In the genomic region with DNA sequence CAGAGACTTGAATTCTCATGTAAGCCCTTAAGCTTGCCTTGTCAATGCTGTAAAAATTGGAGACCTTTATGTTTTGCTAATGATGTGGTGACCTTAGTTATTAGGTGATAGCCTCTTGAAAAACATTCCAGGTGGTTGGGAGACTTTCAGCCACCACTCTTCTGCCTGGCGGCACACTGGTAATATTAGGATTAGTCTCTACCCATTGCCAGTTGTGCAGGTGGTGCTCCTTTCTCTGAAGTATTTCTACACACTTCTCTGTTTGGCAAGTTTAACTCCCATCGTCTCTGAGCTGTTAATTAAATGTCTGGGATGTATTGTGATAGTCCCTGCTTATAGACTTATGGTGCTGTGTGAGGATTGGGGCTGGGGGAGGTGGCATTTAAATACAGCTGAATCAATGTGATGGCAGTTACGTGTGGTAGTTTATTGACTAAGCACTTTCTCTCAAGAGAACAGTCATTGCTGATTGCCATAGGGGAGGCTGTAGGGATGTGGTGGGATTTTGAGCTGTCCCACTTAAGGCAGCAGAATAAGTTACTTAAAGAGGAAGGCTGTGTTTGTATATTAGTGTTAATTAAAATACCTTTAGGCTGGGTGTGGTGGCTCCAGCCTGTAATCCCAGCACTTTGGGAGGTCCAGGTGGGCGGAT, we compare ENCODE assay signal across 9 cellular contexts. TPM values are rescaled to one million over a fixed set of nuclear protein-coding genes. Genes with fewer than 3 reads are reported as not detected.
A peak's percentile ranks its signal among the peaks of the same experiment; 100 is the strongest.
DNase-seq lines count a peak whose midpoint lies in the region; ATAC-seq and TF ChIP-seq lines count a peak whose summit lies in the region.
"Had no signal": no experiment of that assay in that cellular context is flagged by ENCODE, and none has a peak within 500 bp of the region (broad histone marks: within the 10 kb centered on the region; RNA-seq: fewer than 3 reads in every experiment).

No MANE protein-coding gene starts in this region.

- 66% methylated on average over 4 of the region's 4 CpGs for WGBS in right cardiac atrium
- WGBS in smooth muscle cell (ENCODE audit: low lambda C conversion rate) = 68% methylated on average over 4 of the region's 4 CpGs

- H3K4me3 ChIP-seq in right cardiac atrium (ENCODE audit: low read length) = no peak overlapping the region
- no peak overlapping the region for H3K4me3 ChIP-seq in smooth muscle cell

- no peak for ATAC-seq in T-cell (replicated peaks in 1 of 4)
- no peak for ATAC-seq in right cardiac atrium
- no peak for ATAC-seq in HG02642 (IDR thresholded peaks at IDR 0.05; ENCODE audit: poor library complexity, unreplicated experiment)

- intact Hi-C loops in right cardiac atrium (cut with DNase I) = no loop called here
- intact Hi-C loops in activated T-helper 2 cell treated with anti-CD3 and anti-CD28 coated beads, Interferon-gamma antibody, Interleukin-2, Interleukin-4, amounts not matched to agents 10 μg/mL and 5 μg/mL and 100 μg/mL, durations not matched to agents 14 hours and 24 hours and 36 hours (cut with micrococcal nuclease) = loop anchor here (5.0 kb wide), 1 partner anchor 51 kb away; no protein-coding TSS in a partner anchor

- H3K4me3 Mint-ChIP-seq in HFFc6 (peak overlapping the region; percentile 51), T-cell (peak overlapping the region in 1 of 3 donors; percentile 1)
- H3K4me3 Mint-ChIP-seq in activated T-helper 2 cell treated with anti-CD3 and anti-CD28 coated beads, Interferon-gamma antibody, Interleukin-2, Interleukin-4, amounts not matched to agents 10 μg/mL and 5 μg/mL and 100 μg/mL, durations not matched to agents 14 hours and 24 hours and 36 hours (ENCODE audit: low read depth) = no peak overlapping the region

- CTCF ChIA-PET in T-cell (lab: Charles Lee) = interaction anchor here (0.5 to 0.7 kb wide), 3 partner anchors 23 to 582 kb away, joined by 3 to 5 read pairs (median 3); no protein-coding TSS in a partner anchor

- TF ChIP-seq CTCF in HFFc6 (IDR thresholded peaks at IDR 0.05) = no peak
- TF ChIP-seq CTCF in smooth muscle cell (IDR thresholded peaks at IDR 0.05; ENCODE audit: borderline replicate concordance, insufficient read depth, poor library complexity, severe bottlenecking) = no peak

- H3K36me3 Mint-ChIP-seq in HFFc6 (ENCODE audit: low read depth) = peaks cover 16% of the 10 kb centered on the region; the same call in 1 of the 2 replicates
- peaks cover 14% of the 10 kb centered on the region for H3K36me3 Mint-ChIP-seq in T-cell
- peaks cover 39% of the 10 kb centered on the region for H3K36me3 Mint-ChIP-seq in activated T-helper 2 cell treated with anti-CD3 and anti-CD28 coated beads, Interferon-gamma antibody, Interleukin-2, Interleukin-4, amounts not matched to agents 10 μg/mL and 5 μg/mL and 100 μg/mL, durations not matched to agents 14 hours and 24 hours and 36 hours (ENCODE audit: low read depth)

- H3K27me3 Mint-ChIP-seq in HFFc6 (ENCODE audit: insufficient read depth) (no peaks in the 10 kb centered on the region), T-cell (no peaks in the 10 kb centered on the region)
- H3K27me3 Mint-ChIP-seq in activated T-helper 2 cell treated with anti-CD3 and anti-CD28 coated beads, Interferon-gamma antibody, Interleukin-2, Interleukin-4, amounts not matched to agents 10 μg/mL and 5 μg/mL and 100 μg/mL, durations not matched to agents 14 hours and 24 hours and 36 hours (ENCODE audit: low read depth) = no peaks in the 10 kb centered on the region

- no peaks in the 10 kb centered on the region for H3K9me3 Mint-ChIP-seq in HFFc6
- no peaks in the 10 kb centered on the region for H3K9me3 Mint-ChIP-seq in T-cell
- H3K9me3 Mint-ChIP-seq in activated T-helper 2 cell treated with anti-CD3 and anti-CD28 coated beads, Interferon-gamma antibody, Interleukin-2, Interleukin-4, amounts not matched to agents 10 μg/mL and 5 μg/mL and 100 μg/mL, durations not matched to agents 14 hours and 24 hours and 36 hours = no peaks in the 10 kb centered on the region

- peaks cover 5% of the 10 kb centered on the region for H3K36me3 ChIP-seq in smooth muscle cell (ENCODE audit: low read depth)

- H3K4me2 ChIP-seq in smooth muscle cell = peak overlapping the region; percentile 54

- peak overlapping the region; percentile 66 for H3K9ac ChIP-seq in smooth muscle cell (ENCODE audit: low read depth)

- H3K4me1 ChIP-seq in right cardiac atrium (ENCODE audit: control insufficient read depth, insufficient read depth, low read length) (peaks cover 17% of the 10 kb centered on the region), smooth muscle cell (ENCODE audit: low read depth) (peaks cover 12% of the 10 kb centered on the region)

- H3K27me3 ChIP-seq in right cardiac atrium (ENCODE audit: control insufficient read depth, insufficient read depth) = no peaks in the 10 kb centered on the region
- no peaks in the 10 kb centered on the region for H3K27me3 ChIP-seq in smooth muscle cell (ENCODE audit: low read depth)

- H3K9me3 ChIP-seq in right cardiac atrium (ENCODE audit: control insufficient read depth, low read length) (no peaks in the 10 kb centered on the region), smooth muscle cell (replicated peaks; ENCODE audit: low read depth) (no peaks in the 10 kb centered on the region)

- POLR2A ChIA-PET in T-cell (lab: Charles Lee) = interaction anchor here in 1 of 2 donors (0.6 kb wide), 1 partner anchor 17 kb away, joined by 3 read pairs; no protein-coding TSS in a partner anchor

- no peak for DNase-seq in HFFc6
- DNase-seq in T-cell = no peak
- no peak for DNase-seq in right cardiac atrium
- no peak for DNase-seq in smooth muscle cell (lab: John Stamatoyannopoulos, UW; ENCODE audit: unreplicated experiment)
- no peak for DNase-seq in HuH-7.5 (ENCODE audit: low spot score)
- DNase-seq in cerebellum (ENCODE audit: low spot score) = no peak
- no peak for DNase-seq in activated T-helper 2 cell treated with anti-CD3 and anti-CD28 coated beads, Interferon-gamma antibody, Interleukin-2, Interleukin-4, amounts not matched to agents 10 μg/mL and 5 μg/mL and 100 μg/mL, durations not matched to agents 14 hours and 24 hours and 36 hours (ENCODE audit: low spot score)

- H3K27ac Mint-ChIP-seq in HFFc6 (peak overlapping the region; percentile 90), T-cell (peak overlapping the region; percentile 60 to 80)
- H3K27ac Mint-ChIP-seq in activated T-helper 2 cell treated with anti-CD3 and anti-CD28 coated beads, Interferon-gamma antibody, Interleukin-2, Interleukin-4, amounts not matched to agents 10 μg/mL and 5 μg/mL and 100 μg/mL, durations not matched to agents 14 hours and 24 hours and 36 hours = no peak overlapping the region

- no peak overlapping the region for H2AFZ ChIP-seq in smooth muscle cell (ENCODE audit: low read depth)

- peaks cover 96% of the 10 kb centered on the region for H3K79me2 ChIP-seq in smooth muscle cell (ENCODE audit: low read depth)

- peaks cover 98% of the 10 kb centered on the region for H4K20me1 ChIP-seq in smooth muscle cell (ENCODE audit: low read depth)

- H3K4me1 Mint-ChIP-seq in HFFc6 (ENCODE audit: low read depth) = peaks cover 57% of the 10 kb centered on the region
- peaks cover 51 to 58% (median 58%) of the 10 kb centered on the region in 3 donors for H3K4me1 Mint-ChIP-seq in T-cell
- peaks cover 36% of the 10 kb centered on the region for H3K4me1 Mint-ChIP-seq in activated T-helper 2 cell treated with anti-CD3 and anti-CD28 coated beads, Interferon-gamma antibody, Interleukin-2, Interleukin-4, amounts not matched to agents 10 μg/mL and 5 μg/mL and 100 μg/mL, durations not matched to agents 14 hours and 24 hours and 36 hours (ENCODE audit: low read depth)

- peak overlapping the region; percentile 67 for H3K27ac ChIP-seq in right cardiac atrium (ENCODE audit: low read length)
- peak overlapping the region; percentile 90 for H3K27ac ChIP-seq in smooth muscle cell (ENCODE audit: low read depth)
- H3K27ac ChIP-seq: VCaP had no signal

- peaks cover 30% of the 10 kb centered on the region for H3F3A ChIP-seq in smooth muscle cell (ENCODE audit: low read depth)

RNA-seq across cellular contexts. Expression of a gene that starts 11.7 kb away (rescaled TPM):
- 100 to 1,000 TPM; 311 to 400 (median 359) TPM for total RNA-seq in HFFc6 (2021; fragmentation: NEBNext Ultra II Directional; extraction: Animal tissue kit (Norgen Biotek cat#: 25700))
- 10 to 100 TPM; 57.2 to 99.3 (median 94.8) TPM for total RNA-seq in T-cell
- total RNA-seq in right cardiac atrium = 100 to 1,000 TPM; 145 to 164 (median 153) TPM
- polyA plus RNA-seq in right cardiac atrium = 110 TPM
- 128 and 169 TPM in 2 replicates for total RNA-seq in smooth muscle cell
- polyA plus RNA-seq in smooth muscle cell = 523 and 602 TPM in 2 replicates
- 41.6 TPM for total RNA-seq in cerebellum
- 174 and 175 TPM in 2 replicates for total RNA-seq in activated T-helper 2 cell treated with anti-CD3 and anti-CD28 coated beads, Interferon-gamma antibody, Interleukin-2, Interleukin-4, amounts not matched to agents 10 μg/mL and 5 μg/mL and 100 μg/mL, durations not matched to agents 14 hours and 24 hours and 36 hours

RNA-seq across cellular contexts. Expression of a gene that starts 37.3 kb away (rescaled TPM):
- 10 to 100 TPM; 13.6 to 24.8 (median 15.5) TPM for total RNA-seq in HFFc6 (2021; fragmentation: NEBNext Ultra II Directional; extraction: Animal tissue kit (Norgen Biotek cat#: 25700))
- 10 to 100 TPM in 3 of 5 donors, 1 to 10 TPM in 2; 6.2 to 20.6 (median 13.1) TPM for total RNA-seq in T-cell
- total RNA-seq in right cardiac atrium = 10 to 100 TPM; 14.0 to 21.7 (median 20.1) TPM
- polyA plus RNA-seq in right cardiac atrium = 15.4 TPM
- total RNA-seq in smooth muscle cell = 24.2 and 24.4 TPM in 2 replicates
- 6.8 and 7.4 TPM in 2 replicates for polyA plus RNA-seq in smooth muscle cell
- 28.9 TPM for total RNA-seq in cerebellum
- total RNA-seq in activated T-helper 2 cell treated with anti-CD3 and anti-CD28 coated beads, Interferon-gamma antibody, Interleukin-2, Interleukin-4, amounts not matched to agents 10 μg/mL and 5 μg/mL and 100 μg/mL, durations not matched to agents 14 hours and 24 hours and 36 hours = 7.6 and 8.9 TPM in 2 replicates
